29 cellular contexts compared by ENCODE assay signal in genomic region chr3:185145511-185145910, GRCh38. TPM values are rescaled to one million over a fixed set of nuclear protein-coding genes. Genes with fewer than 3 reads are reported as not detected.
"Had no signal": no experiment of that assay in that cellular context is flagged by ENCODE, and none has a peak within 500 bp of the region (broad histone marks: within the 10 kb centered on the region; RNA-seq: fewer than 3 reads in every experiment).

No MANE protein-coding gene starts in this region.

- H3K36me3 Mint-ChIP-seq: activated naive CD8-positive, alpha-beta T cell had no signal

- H3K27ac Mint-ChIP-seq: activated B cell treated with CpG ODN at 0.5 μM for 24 hours; activated CD8-positive, alpha-beta T cell treated with anti-CD3 and anti-CD28 coated beads for 36 hours; activated naive CD8-positive, alpha-beta T cell; activated T-helper 17 cell treated with anti-CD3 and anti-CD28 coated beads, Interleukin-2, amount 50 U/mL, for 72 hours; effector memory CD8-positive, alpha-beta T cell; T-helper 17 cell; T-helper 2 cell treated with Interferon-gamma antibody and Interleukin-4, amounts not matched to agents 5 μg/mL and 100 μg/mL, for 36 hours had no signal

- H3K4me3 Mint-ChIP-seq: activated B cell treated with CpG ODN at 0.5 μM for 24 hours; activated CD8-positive, alpha-beta T cell treated with anti-CD3 and anti-CD28 coated beads for 36 hours; activated naive CD8-positive, alpha-beta T cell; activated T-cell treated with anti-CD3 and anti-CD28 coated beads, Interleukin-2, amount 50 U/mL, for 4 hours; activated T-helper 17 cell treated with anti-CD3 and anti-CD28 coated beads, Interleukin-2, amount 50 U/mL, for 72 hours; effector memory CD8-positive, alpha-beta T cell; T-helper 17 cell; T-helper 2 cell treated with Interferon-gamma antibody and Interleukin-4, amounts not matched to agents 5 μg/mL and 100 μg/mL, for 36 hours had no signal

- DNase-seq: activated B cell treated with CpG ODN at 0.5 μM for 24 hours; activated CD4-positive, alpha-beta T cell treated with anti-CD3 and anti-CD28 coated beads for 48 hours; activated CD4-positive, alpha-beta T cell treated with anti-CD3 and anti-CD28 coated beads, Interleukin-2, amount 50 U/mL, for 1 hour; activated CD4-positive, alpha-beta T cell treated with anti-CD3 and anti-CD28 coated beads, Interleukin-2, amount 50 U/mL, for 48 hours; activated CD8-positive, alpha-beta memory T cell treated with anti-CD3 and anti-CD28 coated beads for 24 hours; activated CD8-positive, alpha-beta T cell treated with anti-CD3 and anti-CD28 coated beads for 36 hours; activated effector memory CD4-positive, alpha-beta T cell treated with Interleukin-2 at 50 U/mL for 16 hours; activated gamma-delta T cell treated with Interleukin-2 at 50 U/mL for 16 hours; activated naive CD4-positive, alpha-beta T cell treated with anti-CD3 and anti-CD28 coated beads, Interleukin-2, amount 50 U/mL, for 16 hours; activated naive CD4-positive, alpha-beta T cell treated with Interleukin-2 at 50 U/mL for 16 hours; activated T-cell treated with anti-CD3 and anti-CD28 coated beads, Interleukin-2, amount 50 U/mL, for 4 hours; amniotic stem cell; anterior cingulate cortex; brain microvascular endothelial cell; cortex of kidney; dermis blood vessel endothelial cell; effector CD4-positive, alpha-beta T cell; effector memory CD8-positive, alpha-beta T cell; esophagus squamous epithelium; foreskin melanocyte; T-helper 1 cell; T-helper 17 cell; T1000; WERI-Rb-1 had no signal

- H3K4me3 ChIP-seq: esophagus squamous epithelium, gastroesophageal sphincter had no signal

- H3K9me3 Mint-ChIP-seq: activated B cell treated with CpG ODN at 0.5 μM for 24 hours; activated CD8-positive, alpha-beta T cell treated with anti-CD3 and anti-CD28 coated beads for 36 hours; activated T-cell treated with anti-CD3 and anti-CD28 coated beads, Interleukin-2, amount 50 U/mL, for 4 hours; activated T-helper 17 cell treated with anti-CD3 and anti-CD28 coated beads, Interleukin-2, amount 50 U/mL, for 72 hours; effector memory CD8-positive, alpha-beta T cell; T-helper 2 cell treated with Interferon-gamma antibody and Interleukin-4, amounts not matched to agents 5 μg/mL and 100 μg/mL, for 36 hours had no signal

- H3K27me3 ChIP-seq: brain microvascular endothelial cell, gastroesophageal sphincter had no signal

- H3K36me3 ChIP-seq: brain microvascular endothelial cell, esophagus squamous epithelium, gastroesophageal sphincter, WERI-Rb-1 had no signal

- H3K27ac ChIP-seq: brain microvascular endothelial cell, epithelial cell of prostate, esophagus squamous epithelium, WERI-Rb-1 had no signal

- H3K9me3 ChIP-seq: esophagus squamous epithelium, gastroesophageal sphincter had no signal

- H3K4me1 Mint-ChIP-seq: activated B cell treated with CpG ODN at 0.5 μM for 24 hours; activated T-helper 17 cell treated with anti-CD3 and anti-CD28 coated beads, Interleukin-2, amount 50 U/mL, for 72 hours; T-helper 17 cell had no signal

RNA-seq across cellular contexts. Expression of gene C3orf70, which starts 7.3 kb away (rescaled TPM):
- total RNA-seq: activated B cell treated with CpG ODN at 0.5 μM for 24 hours had no signal
